35 cellular contexts compared by ENCODE assay signal in genomic region chr3:68049781-68050180, GRCh38.
DNase-seq lines count a peak whose midpoint lies in the region; ATAC-seq, FAIRE-seq and TF ChIP-seq lines count a peak whose summit lies in the region.
"Had no signal": no experiment of that assay in that cellular context is flagged by ENCODE, and none has a peak within 500 bp of the region (broad histone marks: within the 10 kb centered on the region; RNA-seq: fewer than 3 reads in every experiment).

No MANE protein-coding gene starts in this region.

- H3K9me3 ChIP-seq in hepatocyte (ENCODE audit: low read depth) (no peaks in the 10 kb centered on the region), mucosa of descending colon (no peaks in the 10 kb centered on the region), small intestine (ENCODE audit: control insufficient read depth, low read depth) (no peaks in the 10 kb centered on the region)
- H3K9me3 ChIP-seq: A549; BE2C; BLaER1; BLaER1 treated with 17β-estradiol and CSF1 and Interleukin-3, amounts not matched to agents 10 nM and 100 nM; Caco-2 had no signal

- H3K79me2 ChIP-seq in hepatocyte, result no peaks in the 10 kb centered on the region

- no peak for FAIRE-seq in small intestine (lab: Jason Lieb, UNC)
- FAIRE-seq: A204.1, A549, D721Med had no signal

- H4K20me1 ChIP-seq in hepatocyte (ENCODE audit: insufficient read depth, poor library complexity, severe bottlenecking), result no peaks in the 10 kb centered on the region
- H4K20me1 ChIP-seq: BLaER1; BLaER1 treated with 17β-estradiol and CSF1 and Interleukin-3, amounts not matched to agents 10 nM and 100 nM had no signal

- in situ Hi-C loops in brain microvascular endothelial cell (cut with HindIII; ENCODE audit: low pct_ligation_motif_present, low sequenced_read_pairs), result no loop called here

- H3K4me1 ChIP-seq in hepatocyte (ENCODE audit: insufficient read depth) (no peaks in the 10 kb centered on the region), mucosa of descending colon (ENCODE audit: low read depth) (no peaks in the 10 kb centered on the region), small intestine (ENCODE audit: control insufficient read depth in 2 of 2, insufficient read depth in 1 of 2, low read depth in 1 of 2, low read length in 1 of 2) (peaks cover 0 to 7% of the 10 kb centered on the region in 2 donors)
- H3K4me1 ChIP-seq: A549; BE2C; BLaER1; BLaER1 treated with 17β-estradiol and CSF1 and Interleukin-3, amounts not matched to agents 10 nM and 100 nM; Caco-2 had no signal

- peak overlapping the region; percentile 15 for H2AFZ ChIP-seq in hepatocyte

- ATAC-seq in left colon (peak; percentile 97), mucosa of descending colon (peak; percentile 82), GM21576 (IDR thresholded peaks at IDR 0.05; ENCODE audit: unreplicated experiment) (no peak), HG03045 (IDR thresholded peaks at IDR 0.05; ENCODE audit: unreplicated experiment) (no peak)
- ATAC-seq: A549; CD8-positive, alpha-beta T cell had no signal

- H3K36me3 ChIP-seq in hepatocyte (replicated peaks; ENCODE audit: insufficient read depth, low read depth) (no peaks in the 10 kb centered on the region), mucosa of descending colon (ENCODE audit: low read depth) (no peaks in the 10 kb centered on the region), small intestine (ENCODE audit: control insufficient read depth in 2 of 2, insufficient read depth in 2 of 2, low read length in 2 of 2) (no peaks in the 10 kb centered on the region), brain microvascular endothelial cell (replicated peaks) (no peaks in the 10 kb centered on the region)
- H3K36me3 ChIP-seq: BE2C; BLaER1; BLaER1 treated with 17β-estradiol and CSF1 and Interleukin-3, amounts not matched to agents 10 nM and 100 nM had no signal

- TF ChIP-seq CTCF in hepatocyte (IDR thresholded peaks at IDR 0.05; ENCODE audit: poor library complexity) (no peak), mucosa of descending colon (IDR thresholded peaks at IDR 0.05) (no peak), brain microvascular endothelial cell (IDR thresholded peaks at IDR 0.05; ENCODE audit: low read depth, low read length, missing control alignments) (no peak)

- H3K27ac ChIP-seq in hepatocyte (peak overlapping the region; percentile 54), small intestine (ENCODE audit: low read depth in 1 of 2, low read length in 1 of 2) (no peak overlapping the region), brain microvascular endothelial cell (no peak overlapping the region)
- H3K27ac ChIP-seq: 22Rv1; A549; BLaER1; BLaER1 treated with 17β-estradiol and CSF1 and Interleukin-3, amounts not matched to agents 10 nM and 100 nM; C4-2B had no signal

- intact Hi-C loops in left colon (cut with DNase I, micrococcal nuclease), result no loop called here
- intact Hi-C loops in mucosa of descending colon (cut with DNase I, micrococcal nuclease), result no loop called here

- no peaks in the 10 kb centered on the region for H3K9me2 ChIP-seq in hepatocyte (replicated peaks; ENCODE audit: insufficient read depth)

- DNase-seq in hepatocyte (ENCODE audit: low spot score) (peak; percentile 10), left colon (no peak), mucosa of descending colon (no peak), small intestine (peak; percentile 78), DMS114 treated with DMSO at 0.1 percent for 48 hours (lab: John Stamatoyannopoulos, UW; ENCODE audit: unreplicated experiment) (no peak), brain microvascular endothelial cell (no peak)
- DNase-seq: 8988T; ACHN; AML-193; BE2C; C1 segment of cervical spinal cord; Caco-2; Calu3; CD4-positive, alpha-beta memory T cell; CD4-positive, alpha-beta T cell; CD4-positive, CD25-positive, alpha-beta regulatory T cell; CD8-positive, alpha-beta memory T cell; CD8-positive, alpha-beta T cell; COR-L47; DMS 273 treated with DMSO at 0.1 percent for 48 hours; DMS153; DMS53; DMS79; DMS79 treated with DMSO at 0.1 percent for 48 hours; DND-41; EL had no signal

- 55% methylated on average over 3 of the region's 3 CpGs for WGBS in hepatocyte (ENCODE audit: low lambda C conversion rate, missing lambda C conversion rate)
- 25 to 42% (median 27%) methylated on average over 3 of the region's 3 CpGs for WGBS in small intestine, 3 donors

- H3K4me3 ChIP-seq in hepatocyte (no peak overlapping the region), mucosa of descending colon (no peak overlapping the region), small intestine (ENCODE audit: low read depth in 1 of 2, low read length in 2 of 2) (no peak overlapping the region), brain microvascular endothelial cell (ENCODE audit: low read depth, low read length) (no peak overlapping the region)
- H3K4me3 ChIP-seq: A549; BLaER1; BLaER1 treated with 17β-estradiol and CSF1 and Interleukin-3, amounts not matched to agents 10 nM and 100 nM had no signal

- H3K4me2 ChIP-seq in hepatocyte, result no peak overlapping the region
- H3K4me2 ChIP-seq: A549; BLaER1; BLaER1 treated with 17β-estradiol and CSF1 and Interleukin-3, amounts not matched to agents 10 nM and 100 nM had no signal

- no peaks in the 10 kb centered on the region for H3K27me3 ChIP-seq in hepatocyte
- H3K27me3 ChIP-seq in small intestine (ENCODE audit: control insufficient read depth in 2 of 2, insufficient read depth in 2 of 2, low read length in 2 of 2), result no peaks in the 10 kb centered on the region
- no peaks in the 10 kb centered on the region for H3K27me3 ChIP-seq in brain microvascular endothelial cell (replicated peaks)
- H3K27me3 ChIP-seq: BE2C; BLaER1; BLaER1 treated with 17β-estradiol and CSF1 and Interleukin-3, amounts not matched to agents 10 nM and 100 nM had no signal

Comparison
In these comparisons a context has a peak if more than half of its experiments do, and no peak if none do; other contexts are left out.
1. DNase-seq: peak in hepatocyte (single experiment) and small intestine (single experiment); none in left colon (0 of 2), mucosa of descending colon (0 of 3), DMS114 treated with DMSO at 0.1 percent for 48 hours (single experiment) and brain microvascular endothelial cell (single experiment).
2. ATAC-seq: peak in left colon (single experiment) and mucosa of descending colon (single experiment); none in GM21576 (single experiment) and HG03045 (single experiment).